20 cellular contexts compared by ENCODE assay signal in genomic region chr20:47669927-47670890, GRCh38.
"Had no signal": no experiment of that assay in that cellular context is flagged by ENCODE, and none has a peak within 500 bp of the region (broad histone marks: within the 10 kb centered on the region; RNA-seq: fewer than 3 reads in every experiment).

No MANE protein-coding gene starts in this region.

- H3K4me3 Mint-ChIP-seq: brain; endodermal cell; natural killer cell; stimulated activated naive CD8-positive, alpha-beta T cell treated with anti-CD3 and anti-CD28 coated beads, Interleukin-15, amount 100 ng/mL, for 72 hours had no signal

- H3K27ac Mint-ChIP-seq: brain, endodermal cell, natural killer cell, progenitor cell of endocrine pancreas had no signal

- H3K36me3 Mint-ChIP-seq: brain, natural killer cell had no signal

- FAIRE-seq: islet of Langerhans had no signal

- DNase-seq: activated CD4-positive, alpha-beta T cell treated with anti-CD3 and anti-CD28 coated beads, Interleukin-2, amount 50 U/mL, for 1 hour; activated CD8-positive, alpha-beta memory T cell treated with anti-CD3 and anti-CD28 coated beads for 24 hours; anterior cingulate cortex; caudate nucleus; colonic mucosa; endodermal cell; foreskin keratinocyte; glutamatergic neuron; hippocampal formation; left colon; natural killer cell; occipital lobe; stimulated activated CD4-positive, alpha-beta T cell treated with anti-CD3 and anti-CD28 coated beads, Interleukin-12 subunit alpha, Interleukin-12 subunit beta, amount 100 ng/mL, for 4 hours; stimulated activated CD4-positive, alpha-beta T cell treated with anti-CD3 and anti-CD28 coated beads, Interleukin-1b, Interleukin-23, amount 100 ng/mL, for 48 hours; transverse colon had no signal

- H3K27me3 Mint-ChIP-seq: progenitor cell of endocrine pancreas; stimulated activated naive CD8-positive, alpha-beta T cell treated with anti-CD3 and anti-CD28 coated beads, Interleukin-15, amount 100 ng/mL, for 72 hours had no signal

- H3K4me1 Mint-ChIP-seq: brain; endodermal cell; natural killer cell; stimulated activated naive CD8-positive, alpha-beta T cell treated with anti-CD3 and anti-CD28 coated beads, Interleukin-15, amount 100 ng/mL, for 72 hours had no signal

- H3K9me3 Mint-ChIP-seq: brain; endodermal cell; natural killer cell; stimulated activated naive CD8-positive, alpha-beta T cell treated with anti-CD3 and anti-CD28 coated beads, Interleukin-15, amount 100 ng/mL, for 72 hours had no signal

- ATAC-seq: activated CD4-positive, CD25-positive, alpha-beta regulatory T cell treated with anti-CD3 and anti-CD28 coated beads, Interleukin-2, amount 50 U/mL, for 24 hours; foreskin keratinocyte; left colon; natural killer cell; stimulated activated naive CD8-positive, alpha-beta T cell treated with anti-CD3 and anti-CD28 coated beads, Interleukin-15, amount 100 ng/mL, for 72 hours had no signal
